In the genomic region with DNA sequence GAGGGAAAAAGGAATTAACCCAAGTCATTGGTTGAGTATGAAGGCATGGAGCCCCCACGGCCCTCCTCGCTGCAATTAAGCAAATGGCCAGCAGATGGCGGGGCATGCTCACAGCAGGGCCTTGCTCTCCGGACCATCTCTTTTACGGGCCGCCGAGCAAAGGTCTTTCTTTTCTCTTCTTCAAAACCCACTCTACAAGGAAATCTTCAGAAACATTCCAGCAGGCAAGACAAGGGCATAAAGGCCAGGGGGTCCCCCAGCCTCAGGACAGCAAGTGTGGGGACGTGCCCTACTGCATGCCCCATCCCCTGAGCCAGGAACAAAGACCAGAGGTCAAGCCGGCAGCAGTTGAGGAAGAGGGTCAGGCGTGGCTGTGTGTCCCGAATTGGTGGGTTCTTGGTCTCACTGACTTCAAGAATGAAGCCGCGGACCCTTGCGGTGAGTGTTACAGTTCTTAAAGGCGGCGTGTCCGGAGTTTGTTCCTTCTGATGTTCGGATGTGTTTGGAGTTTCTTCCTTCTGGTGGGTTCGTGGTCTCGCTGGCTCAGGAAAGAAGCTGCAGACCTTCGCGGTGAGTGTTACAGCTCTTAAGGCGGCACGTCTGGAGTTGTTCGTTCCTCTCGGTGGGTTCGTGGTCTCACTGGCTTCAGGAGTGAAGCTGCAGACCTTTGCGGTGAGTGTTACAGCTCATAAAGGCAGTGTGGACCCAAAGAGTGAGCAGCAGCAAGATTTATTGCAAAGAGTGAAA, we compare ENCODE assay signal across 7 cellular contexts. TPM values are rescaled to one million over a fixed set of nuclear protein-coding genes. Genes with fewer than 3 reads are reported as not detected.
A peak's percentile ranks its signal among the peaks of the same experiment; 100 is the strongest.
DNase-seq lines count a peak whose midpoint lies in the region; ATAC-seq and TF ChIP-seq lines count a peak whose summit lies in the region.
"Not testable (repeated sequence)": the region's sequence is repeated elsewhere in the genome, so short reads cannot be mapped to it uniquely, and the experiment has no call there.

No MANE protein-coding gene starts in this region.

- peak; percentile 95 for TF ChIP-seq CTCF in GM13976 (IDR thresholded peaks at IDR 0.05; ENCODE audit: borderline replicate concordance, control extremely low read depth, extremely low read depth, insufficient read depth, missing control alignments)

- H3K4me3 ChIP-seq in skeletal muscle tissue (ENCODE audit: low read length in 3 of 3): peak overlapping the region; percentile 60 to 75 (median 73)

- peak overlapping the region in 2 of 3 donors; percentile 40 to 43 for H3K9ac ChIP-seq in skeletal muscle tissue (ENCODE audit: low read depth in 1 of 3, low read length in 3 of 3)

- H3K27ac ChIP-seq in skeletal muscle tissue (ENCODE audit: low read depth, low read length): not testable (repeated sequence)

- DNase-seq in GM13976 (ENCODE audit: low spot score): peak; percentile 78
- DNase-seq in NCI-H226: peak; percentile 26
- peak; percentile 62 to 91 (median 75) for DNase-seq in activated CD4-positive, CD25-positive, alpha-beta regulatory T cell (lab: John Stamatoyannopoulos, UW)
- peak; percentile 79 to 82 for DNase-seq in T47D (ENCODE audit: low read depth in 1 of 2, low spot score in 1 of 2)
- peak; percentile 86 for DNase-seq in iPS-NIHi7 (ENCODE audit: extremely low spot score)

- not testable (repeated sequence) for H3K4me1 ChIP-seq in skeletal muscle tissue (ENCODE audit: control insufficient read depth in 3 of 3, insufficient read depth in 3 of 3, low read length in 3 of 3)

- H3K27me3 ChIP-seq in skeletal muscle tissue (ENCODE audit: control insufficient read depth in 3 of 3, insufficient read depth in 3 of 3, low read length in 3 of 3): not testable (repeated sequence)

- peak; percentile 79 for ATAC-seq in HG03175 (IDR thresholded peaks at IDR 0.05; ENCODE audit: unreplicated experiment)

- not testable (repeated sequence) for H3K36me3 ChIP-seq in skeletal muscle tissue (ENCODE audit: control insufficient read depth in 3 of 3, insufficient read depth in 3 of 3, low read length in 3 of 3)

- H3K9me3 ChIP-seq in skeletal muscle tissue (ENCODE audit: control insufficient read depth in 3 of 3, low read length in 3 of 3): not testable (repeated sequence)

- in situ Hi-C loops in GM13976 (cut with MboI; ENCODE audit: low sequenced_read_pairs, unreplicated experiment); T47D (cut with HindIII; ENCODE audit: low pct_unique_long_range_greater_than_20kb, low sequenced_read_pairs): not testable (repeated sequence)

RNA-seq across cellular contexts. Expression of a gene that starts 59.6 kb away (rescaled TPM):
- total RNA-seq in skeletal muscle tissue: 17.2 TPM

Comparison
In these comparisons a context has a peak if more than half of its experiments do, and no peak if none do; other contexts are left out.
1. DNase-seq: peak in every context shown above with its lines; median percentile 86 in iPS-NIHi7; 80 in T47D; 78 in GM13976; 75 in activated CD4-positive, CD25-positive, alpha-beta regulatory T cell; 26 in NCI-H226.